ENCODE assay signal across 1 cellular context in the genomic region with DNA sequence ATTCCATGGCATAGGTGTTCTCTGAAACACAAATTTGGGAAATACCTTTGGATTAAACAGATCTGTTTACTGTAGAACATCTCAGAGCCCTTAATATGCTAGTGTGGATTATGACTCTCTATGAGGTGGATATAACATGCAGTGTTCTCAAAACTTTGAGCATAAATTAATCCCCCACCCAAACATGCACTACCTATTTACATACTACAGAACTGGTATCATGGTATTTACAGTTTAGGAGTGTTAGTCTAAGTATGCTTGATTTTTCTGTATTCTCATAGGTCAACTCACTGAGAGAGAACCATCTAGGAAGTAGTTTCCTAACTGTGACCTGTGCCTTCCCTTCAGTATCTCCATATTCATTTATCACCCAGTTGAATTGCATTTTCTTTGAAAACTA.
TF ChIP-seq lines count a peak whose summit lies in the region.

No MANE protein-coding gene starts in this region.

TF ChIP-seq in endothelial cell of umbilical vein, 7 proteins besides CTCF, POLR2A, EP300 and RAD21:
- TF ChIP-seq MYC (IDR thresholded peaks at IDR 0.05; ENCODE audit: low read depth, low read length) (no peak), JUN (IDR thresholded peaks at IDR 0.05; ENCODE audit: borderline replicate concordance, insufficient read depth, insufficient read length, low read depth) (no peak), POLR2AphosphoS5 (IDR thresholded peaks at IDR 0.05; ENCODE audit: insufficient read depth, low read depth, low read length) (no peak), EZH2 (IDR thresholded peaks at IDR 0.05; ENCODE audit: borderline replicate concordance, low read depth, low read length, severe bottlenecking) (no peak), FOS (IDR thresholded peaks at IDR 0.05; ENCODE audit: borderline replicate concordance, insufficient read depth, low read length) (no peak), GATA2 (IDR thresholded peaks at IDR 0.05; ENCODE audit: insufficient read depth, insufficient read length, low read depth, low read length) (no peak)
- TF ChIP-seq, protein P1, sequence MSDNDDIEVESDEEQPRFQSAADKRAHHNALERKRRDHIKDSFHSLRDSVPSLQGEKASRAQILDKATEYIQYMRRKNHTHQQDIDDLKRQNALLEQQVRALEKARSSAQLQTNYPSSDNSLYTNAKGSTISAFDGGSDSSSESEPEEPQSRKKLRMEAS (IDR thresholded peaks at IDR 0.05; ENCODE audit: insufficient read depth, insufficient read length), result no peak
